In genomic region chr2:8534729-8535397, GRCh38 we compare ENCODE assay signal across 10 cellular contexts.
DNase-seq lines count a peak whose midpoint lies in the region; ATAC-seq, FAIRE-seq and TF ChIP-seq lines count a peak whose summit lies in the region.
"Had no signal": no experiment of that assay in that cellular context is flagged by ENCODE, and none has a peak within 500 bp of the region (broad histone marks: within the 10 kb centered on the region; RNA-seq: fewer than 3 reads in every experiment).

No MANE protein-coding gene starts in this region.

- H3K9me3 Mint-ChIP-seq in nephron = peaks cover 16% of the 10 kb centered on the region

- DNase-seq in AG10803 (ENCODE audit: low read depth) (peak; percentile 62), Peyer's patch (peak in 2 of 3 donors; percentile 56 to 66), frontal cortex (ENCODE audit: low spot score in 2 of 2) (peak; percentile 36 to 52), GM13977 (ENCODE audit: low spot score) (no peak), GM13976 (ENCODE audit: low spot score) (no peak)
- DNase-seq in stimulated activated naive CD4-positive, alpha-beta T cell treated with Interleukin-2 at 50 U/mL for 16 hours (lab: John Stamatoyannopoulos, UW) = no peak

- peak overlapping the region in 2 of 3 experiments; percentile 71 to 90 for H3K27ac Mint-ChIP-seq in nephron

- H3K4me3 ChIP-seq in AG10803 (ENCODE audit: low read length) (no peak overlapping the region), Peyer's patch (no peak overlapping the region)

- H3K9me3 ChIP-seq in Peyer's patch = peaks cover 0 to 3% (median 0%) of the 10 kb centered on the region in 4 donors

- peaks cover 39% of the 10 kb centered on the region for H3K4me1 Mint-ChIP-seq in nephron

- TF ChIP-seq POLR2A in Peyer's patch (IDR thresholded peaks at IDR 0.05) = no peak

- FAIRE-seq in frontal cortex (lab: Jason Lieb, UNC) = no peak

- H3K36me3 Mint-ChIP-seq in nephron (ENCODE audit: low read depth) = peaks cover 4% of the 10 kb centered on the region
- H3K36me3 Mint-ChIP-seq: brain had no signal

- no peak overlapping the region for H3K4me3 Mint-ChIP-seq in nephron
- H3K4me3 Mint-ChIP-seq: brain had no signal

- H3K27me3 ChIP-seq in Peyer's patch = no peaks in the 10 kb centered on the region

- TF ChIP-seq CTCF in AG10803 (conservative IDR thresholded peaks at IDR 0.05; ENCODE audit: low read length) (no peak; the same call in 1 of the 2 replicates), Peyer's patch (IDR thresholded peaks at IDR 0.05) (no peak), nephron (IDR thresholded peaks at IDR 0.05; ENCODE audit: unreplicated experiment in 3 of 3) (no peak), GM13977 (IDR thresholded peaks at IDR 0.05; ENCODE audit: extremely low read depth, insufficient read depth, missing control alignments) (no peak), GM13976 (IDR thresholded peaks at IDR 0.05; ENCODE audit: borderline replicate concordance, control extremely low read depth, extremely low read depth, insufficient read depth, missing control alignments) (no peak)

- ATAC-seq in GM21723 (IDR thresholded peaks at IDR 0.05; ENCODE audit: unreplicated experiment) = no peak
- ATAC-seq: HCT116 had no signal

- H3K27me3 Mint-ChIP-seq in nephron (ENCODE audit: low read depth) = peaks cover 6% of the 10 kb centered on the region

- in situ Hi-C loops in GM13977 (cut with MboI; ENCODE audit: low pct_unique_long_range_greater_than_20kb, low sequenced_read_pairs, unreplicated experiment) = no loop called here
- in situ Hi-C loops in GM13976 (cut with MboI; ENCODE audit: low sequenced_read_pairs, unreplicated experiment) = no loop called here

- peaks cover 0 to 17% (median 10%) of the 10 kb centered on the region in 4 donors for H3K4me1 ChIP-seq in Peyer's patch

- H3K27ac ChIP-seq in Peyer's patch = peak overlapping the region in 3 of 4 donors; percentile 35 to 66 (median 56)

- no peaks in the 10 kb centered on the region for H3K36me3 ChIP-seq in Peyer's patch

Comparison
In these comparisons a context has a peak if more than half of its experiments do, and no peak if none do; other contexts are left out.
1. DNase-seq: peak in AG10803 (single experiment), Peyer's patch (2 of 3) and frontal cortex (2 of 2); none in GM13977 (single experiment), stimulated activated naive CD4-positive, alpha-beta T cell treated with Interleukin-2 at 50 U/mL for 16 hours (single experiment) and GM13976 (single experiment).